9 cellular contexts compared by ENCODE assay signal in the genomic region with DNA sequence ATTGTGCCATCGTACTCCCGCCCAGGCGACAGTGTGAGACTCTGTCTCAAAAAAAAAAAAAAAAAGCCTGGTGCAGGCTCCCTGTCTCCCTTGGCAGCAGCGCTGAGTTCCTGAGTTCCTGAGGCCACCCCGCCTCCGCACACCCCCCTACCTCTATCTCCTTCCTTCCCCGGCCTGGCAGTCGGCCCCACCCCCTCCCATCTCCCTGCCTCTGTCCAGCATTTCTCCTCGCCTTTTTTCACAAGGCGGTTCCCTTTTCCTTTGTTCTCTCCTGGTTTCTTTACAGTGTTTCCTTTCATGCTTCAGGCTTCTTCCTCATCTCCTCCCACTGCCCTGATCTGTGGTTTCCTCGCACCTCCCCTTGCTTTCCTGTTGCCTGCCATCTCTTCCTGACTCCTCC. TPM values are rescaled to one million over a fixed set of nuclear protein-coding genes. Genes with fewer than 3 reads are reported as not detected.
DNase-seq lines count a peak whose midpoint lies in the region; ATAC-seq and TF ChIP-seq lines count a peak whose summit lies in the region.
"Had no signal": no experiment of that assay in that cellular context is flagged by ENCODE, and none has a peak within 500 bp of the region (broad histone marks: within the 10 kb centered on the region; RNA-seq: fewer than 3 reads in every experiment).

No MANE protein-coding gene starts in this region.

- H3K27me3 Mint-ChIP-seq in CD8-positive, alpha-beta T cell (ENCODE audit: low read depth), result no peaks in the 10 kb centered on the region

- no peak overlapping the region for H3K9ac ChIP-seq in IMR-90 (ENCODE audit: low read depth, low read length)
- H3K9ac ChIP-seq in adipocyte (ENCODE audit: low read length), result no peak overlapping the region

- H4K91ac ChIP-seq in IMR-90 (ENCODE audit: insufficient read depth, low read depth, low read length), result no peak overlapping the region

- peak overlapping the region; percentile 86 for H3K27ac Mint-ChIP-seq in CD8-positive, alpha-beta T cell

- H3K36me3 ChIP-seq in CD8-positive, alpha-beta T cell (ENCODE audit: insufficient read depth, low read length), result no peaks in the 10 kb centered on the region
- H3K36me3 ChIP-seq in IMR-90 (ENCODE audit: control insufficient read depth, insufficient read depth, low read length) (no peaks in the 10 kb centered on the region), adipocyte (ENCODE audit: control insufficient read depth, insufficient read depth, low read length, severe bottlenecking) (no peaks in the 10 kb centered on the region)

- H3K4me3 ChIP-seq in CD8-positive, alpha-beta T cell (ENCODE audit: low read depth, low read length), result no peak overlapping the region
- H3K4me3 ChIP-seq in IMR-90 (ENCODE audit: insufficient read depth, low read depth, low read length) (no peak overlapping the region), adipocyte (ENCODE audit: low read length) (no peak overlapping the region)

- H3K18ac ChIP-seq in IMR-90 (ENCODE audit: low read depth, low read length), result no peak overlapping the region

- no peak overlapping the region for H4K5ac ChIP-seq in IMR-90 (ENCODE audit: low read depth, low read length)

- H3K27me3 ChIP-seq in CD8-positive, alpha-beta T cell (ENCODE audit: insufficient read depth, low read length), result no peaks in the 10 kb centered on the region
- H3K27me3 ChIP-seq in IMR-90 (ENCODE audit: control insufficient read depth, insufficient read depth, low read length), result peaks cover 57% of the 10 kb centered on the region
- peaks cover 24% of the 10 kb centered on the region for H3K27me3 ChIP-seq in adipocyte (replicated peaks; ENCODE audit: control insufficient read depth, insufficient read depth, low read length)

- no peaks in the 10 kb centered on the region for H3K9me3 ChIP-seq in CD8-positive, alpha-beta T cell (ENCODE audit: low read length)
- H3K9me3 ChIP-seq in IMR-90 (ENCODE audit: control insufficient read depth, insufficient read depth, low read length), result no peaks in the 10 kb centered on the region
- no peaks in the 10 kb centered on the region for H3K9me3 ChIP-seq in adipocyte (ENCODE audit: control insufficient read depth, low read length)

- no peak overlapping the region for H3K4me2 ChIP-seq in IMR-90 (ENCODE audit: low read depth, low read length)

- H4K8ac ChIP-seq in IMR-90 (ENCODE audit: low read depth in 2 of 2, low read length in 2 of 2), result no peak overlapping the region

- dilution Hi-C loops in IMR-90 (cut with HindIII; ENCODE audit: low sequenced_read_pairs, unreplicated experiment), result no loop called here

- no peak overlapping the region for H2AK5ac ChIP-seq in IMR-90 (ENCODE audit: low read depth, low read length)

- H3K9me1 ChIP-seq in IMR-90 (ENCODE audit: insufficient read depth, low read length), result no peaks in the 10 kb centered on the region

- no peak overlapping the region for H2BK15ac ChIP-seq in IMR-90 (ENCODE audit: low read depth, low read length)

- no peak overlapping the region for H2AK9ac ChIP-seq in IMR-90 (replicated peaks; ENCODE audit: low read depth, low read length, poor library complexity)

- ATAC-seq in CD8-positive, alpha-beta T cell, result no peak
- ATAC-seq in IMR-90 (ENCODE audit: low read depth) (peak; percentile 58), left colon (no peak)

- H3K14ac ChIP-seq in IMR-90 (replicated peaks; ENCODE audit: low read depth, low read length), result no peak overlapping the region

- H2BK20ac ChIP-seq in IMR-90 (ENCODE audit: low read depth, low read length), result no peak overlapping the region

- no peaks in the 10 kb centered on the region for H4K20me1 ChIP-seq in IMR-90 (ENCODE audit: insufficient read depth, low read length)

- H3K36me3 Mint-ChIP-seq in CD8-positive, alpha-beta T cell, result no peaks in the 10 kb centered on the region

- CTCF ChIA-PET in CD8-positive, alpha-beta T cell (lab: Charles Lee), result interaction anchor here (1.1 kb wide), 1 partner anchor 14 kb away, joined by 4 read pairs; no protein-coding TSS in a partner anchor
- CTCF ChIA-PET in IMR-90 (lab: Yijun Ruan, JAX), result no interaction called here

- no peaks in the 10 kb centered on the region for H3K79me1 ChIP-seq in IMR-90 (ENCODE audit: low read depth in 1 of 2, low read length in 2 of 2)

- BruUV-seq in IMR-90 (replicated peaks; lab: Mats Ljungman, UMichigan), result no TSS peak

- TF ChIP-seq RAD21 in IMR-90 (IDR thresholded peaks at IDR 0.05; ENCODE audit: low read length), result no peak

- TF ChIP-seq CTCF in CD8-positive, alpha-beta T cell (IDR thresholded peaks at IDR 0.05), result no peak
- TF ChIP-seq CTCF in IMR-90 (conservative IDR thresholded peaks at IDR 0.05; ENCODE audit: low read depth, low read length), result no peak

- peaks cover 65% of the 10 kb centered on the region for H3K4me1 ChIP-seq in CD8-positive, alpha-beta T cell (ENCODE audit: insufficient read depth, low read length)
- no peaks in the 10 kb centered on the region for H3K4me1 ChIP-seq in IMR-90 (ENCODE audit: control insufficient read depth, insufficient read depth, low read length)
- peaks cover 20% of the 10 kb centered on the region for H3K4me1 ChIP-seq in adipocyte (ENCODE audit: control insufficient read depth, insufficient read depth, low read length)

- no peak overlapping the region for H2BK120ac ChIP-seq in IMR-90 (ENCODE audit: low read depth, low read length)

- no peak for DNase-seq in CD8-positive, alpha-beta T cell
- DNase-seq in IMR-90, result peak; percentile 11
- DNase-seq in adipocyte (ENCODE audit: low read depth), result peak; percentile 35
- DNase-seq in left colon, result peak; percentile 34 to 51
- no peak for DNase-seq in NCI-H1092 treated with DMSO at 0.1 percent for 48 hours (lab: John Stamatoyannopoulos, UW)
- DNase-seq in occipital lobe (lab: John Stamatoyannopoulos, UW), result no peak
- DNase-seq in SHP77 treated with DMSO at 0.1 percent for 48 hours (lab: John Stamatoyannopoulos, UW), result no peak
- no peak for DNase-seq in NCI-H345 treated with DMSO at 0.1 percent for 48 hours (lab: John Stamatoyannopoulos, UW; ENCODE audit: unreplicated experiment)
- DNase-seq: NCI-H774 had no signal

- in situ Hi-C loops in IMR-90 (cut with MboI; ENCODE audit: low sequenced_read_pairs), result no loop called here

- H3K23ac ChIP-seq in IMR-90 (ENCODE audit: low read depth, low read length), result no peak overlapping the region

- no peak overlapping the region for H2BK5ac ChIP-seq in IMR-90 (ENCODE audit: low read depth, low read length, poor library complexity, severe bottlenecking)

- no peak for TF ChIP-seq POLR2A in IMR-90 (IDR thresholded peaks at IDR 0.05; ENCODE audit: low read depth, low read length)

- POLR2A ChIA-PET in CD8-positive, alpha-beta T cell (lab: Charles Lee), result interaction anchor here (1.4 to 1.7 kb wide), 2 partner anchors 11 to 13 kb away, joined by 4 to 5 read pairs; a partner anchor contains a TSS
- POLR2A ChIA-PET in IMR-90 (lab: Charles Lee; ENCODE audit: unreplicated experiment), result no interaction called here

- H3K27ac ChIP-seq in CD8-positive, alpha-beta T cell (ENCODE audit: low read depth, low read length), result no peak overlapping the region
- H3K27ac ChIP-seq in IMR-90 (ENCODE audit: insufficient read depth, low read length), result no peak overlapping the region

- H3K4me3 Mint-ChIP-seq in CD8-positive, alpha-beta T cell, result peak overlapping the region; percentile 43

- peaks cover 62% of the 10 kb centered on the region for H3K4me1 Mint-ChIP-seq in CD8-positive, alpha-beta T cell (ENCODE audit: low read depth)

- intact Hi-C loops in CD8-positive, alpha-beta T cell (cut with DNase I, micrococcal nuclease), result no loop called here
- intact Hi-C loops in IMR-90 (cut with micrococcal nuclease), result no loop called here
- intact Hi-C loops in left colon (cut with DNase I, micrococcal nuclease), result no loop called here

- H3K56ac ChIP-seq in IMR-90 (ENCODE audit: extremely low read depth, insufficient read depth, low read length), result no peak overlapping the region

- H3K9me3 Mint-ChIP-seq in CD8-positive, alpha-beta T cell, result no peaks in the 10 kb centered on the region

- WGBS in IMR-90 (ENCODE audit: extremely low coverage in 2 of 2, insufficient read length in 1 of 2), 2 experiments, result 4% methylated on average over 4 of the region's 11 CpGs; no CpG with 5 or more reads in 1 of the 2 experiments

- no peak overlapping the region for H2AFZ ChIP-seq in IMR-90 (replicated peaks; ENCODE audit: low read length, poor library complexity)

- H3K4ac ChIP-seq in IMR-90 (ENCODE audit: low read depth, low read length), result no peak overlapping the region

TF ChIP-seq in IMR-90, 13 proteins besides CTCF, POLR2A, EP300 and RAD21 (continues in another document):
- TF ChIP-seq CEBPB (IDR thresholded peaks at IDR 0.05; ENCODE audit: low read depth, low read length), result no peak
- TF ChIP-seq SMC3 (IDR thresholded peaks at IDR 0.05; ENCODE audit: low read depth, low read length), result no peak

RNA-seq across cellular contexts. Expression of a gene that starts 2.7 kb away (rescaled TPM):
- 1 to 10 TPM; 4.8 to 5.6 TPM for total RNA-seq in CD8-positive, alpha-beta T cell
- total RNA-seq in IMR-90 (2012; rRNA removed) (not detected in 2 replicates), left colon (10 to 100 TPM; 18.3 TPM), occipital lobe (0.16 TPM)
- polyA plus RNA-seq in IMR-90 (2012; rRNA removed), result not detected in 2 replicates
- polyA plus RNA-seq in IMR-90 (2012; cell fraction: cytosol; rRNA removed), result not detected in 2 replicates
- polyA plus RNA-seq in IMR-90 (2012; cell fraction: nucleus; rRNA removed; ENCODE audit: low replicate concordance), result not detected in 2 replicates

RNA-seq across cellular contexts. Expression of a gene that starts 10.7 kb away (rescaled TPM):
- under 1 TPM; 0.44 to 0.65 TPM for total RNA-seq in CD8-positive, alpha-beta T cell
- not detected in 2 replicates for total RNA-seq in IMR-90 (2012; rRNA removed)
- not detected in 2 replicates for polyA plus RNA-seq in IMR-90 (2012; rRNA removed)
- polyA plus RNA-seq in IMR-90 (2012; cell fraction: cytosol; rRNA removed), result 0.03 TPM in 1 of 2 replicates, not detected in the other
- polyA plus RNA-seq in IMR-90 (2012; cell fraction: nucleus; rRNA removed; ENCODE audit: low replicate concordance), result not detected in 2 replicates
- under 1 TPM; 0.81 to 0.92 TPM for total RNA-seq in left colon
- 0.16 TPM for total RNA-seq in occipital lobe

RNA-seq across cellular contexts. Expression of a gene that starts 23.7 kb away (rescaled TPM):
- under 1 TPM; 0.11 to 0.22 TPM for total RNA-seq in CD8-positive, alpha-beta T cell
- total RNA-seq in IMR-90 (2012; rRNA removed) (not detected in 2 replicates), left colon (under 1 TPM in 1 of 2 donors, not detected in 1; 0.20 TPM), occipital lobe (not detected)
- not detected in 2 replicates for polyA plus RNA-seq in IMR-90 (2012; rRNA removed)
- polyA plus RNA-seq in IMR-90 (2012; cell fraction: cytosol; rRNA removed), result not detected in 2 replicates
- polyA plus RNA-seq in IMR-90 (2012; cell fraction: nucleus; rRNA removed; ENCODE audit: low replicate concordance), result not detected in 2 replicates

RNA-seq across cellular contexts. Expression of a gene that starts 24.6 kb away (rescaled TPM):
- total RNA-seq in CD8-positive, alpha-beta T cell, result not detected
- total RNA-seq in IMR-90 (2012; rRNA removed), result not detected in 2 replicates
- polyA plus RNA-seq in IMR-90 (2012; rRNA removed), result not detected in 2 replicates
- not detected in 2 replicates for polyA plus RNA-seq in IMR-90 (2012; cell fraction: cytosol; rRNA removed)
- not detected in 2 replicates for polyA plus RNA-seq in IMR-90 (2012; cell fraction: nucleus; rRNA removed; ENCODE audit: low replicate concordance)
- not detected for total RNA-seq in left colon
- not detected for total RNA-seq in occipital lobe

RNA-seq across cellular contexts. Expression of a gene that starts 38.6 kb away (rescaled TPM):
- 1 to 10 TPM; 3.6 to 3.9 TPM for total RNA-seq in CD8-positive, alpha-beta T cell
- total RNA-seq in IMR-90 (2012; rRNA removed), result 2.2 TPM in 2 replicates
- 0.86 and 1.2 TPM in 2 replicates for polyA plus RNA-seq in IMR-90 (2012; rRNA removed)
- 0.45 and 0.58 TPM in 2 replicates for polyA plus RNA-seq in IMR-90 (2012; cell fraction: cytosol; rRNA removed)
- 0.21 and 1.2 TPM in 2 replicates for polyA plus RNA-seq in IMR-90 (2012; cell fraction: nucleus; rRNA removed; ENCODE audit: low replicate concordance)
- 1 to 10 TPM; 3.3 to 7.2 TPM for total RNA-seq in left colon
- total RNA-seq in occipital lobe, result 17.6 TPM

Comparison
In these comparisons a context has a peak if more than half of its experiments do, and no peak if none do; other contexts are left out.
1. DNase-seq: peak in IMR-90 (single experiment), adipocyte (single experiment) and left colon (2 of 2); none in CD8-positive, alpha-beta T cell (0 of 7), NCI-H1092 treated with DMSO at 0.1 percent for 48 hours (single experiment), occipital lobe (single experiment), SHP77 treated with DMSO at 0.1 percent for 48 hours (single experiment) and NCI-H345 treated with DMSO at 0.1 percent for 48 hours (single experiment).